Comparison of ENCODE assay signal across 8 cellular contexts in genomic region chr9:127779136-127779981, GRCh38. TPM values are rescaled to one million over a fixed set of nuclear protein-coding genes. Genes with fewer than 3 reads are reported as not detected.
A peak's percentile ranks its signal among the peaks of the same experiment; 100 is the strongest.
DNase-seq lines count a peak whose midpoint lies in the region; ATAC-seq, FAIRE-seq and TF ChIP-seq lines count a peak whose summit lies in the region.

No MANE protein-coding gene starts in this region.

- TF ChIP-seq CTCF in kidney (IDR thresholded peaks at IDR 0.05; ENCODE audit: borderline replicate concordance, extremely low read depth, insufficient read depth), result no peak
- TF ChIP-seq CTCF in breast epithelium (IDR thresholded peaks at IDR 0.05), result no peak

- ATAC-seq in GM19023 (IDR thresholded peaks at IDR 0.05; ENCODE audit: unreplicated experiment), result peak; percentile 52
- ATAC-seq in HG03045 (IDR thresholded peaks at IDR 0.05; ENCODE audit: unreplicated experiment), result peak; percentile 48
- peak; percentile 79 to 84 for ATAC-seq in activated CD4-positive, CD25-positive, alpha-beta regulatory T cell treated with anti-CD3 and anti-CD28 coated beads, Interleukin-2, amount 50 U/mL, for 24 hours

- intact Hi-C loops in kidney (cut with DNase I), result loop anchor here (5.0 kb wide), 1 partner anchor 37 kb away; no protein-coding TSS in a partner anchor
- intact Hi-C loops in breast epithelium (cut with DNase I; ENCODE audit: low total_unique reads), result loop anchor here (5.0 kb wide), 1 partner anchor 1192 kb away; no protein-coding TSS in a partner anchor

- TF ChIP-seq POLR2A in breast epithelium (IDR thresholded peaks at IDR 0.05), result no peak

- peak; percentile 29 for DNase-seq in fibroblast of peridontal ligament (ENCODE audit: extremely low read depth)
- peak; percentile 53 for DNase-seq in stimulated activated CD8-positive, alpha-beta memory T cell treated with anti-CD3 and anti-CD28 coated beads, Interleukin-12 subunit alpha, Interleukin-12 subunit beta, amount 100 ng/mL, for 4 hours (ENCODE audit: low read depth)
- no peak for DNase-seq in H4 (ENCODE audit: low spot score)
- DNase-seq in kidney, result no peak
- DNase-seq in breast epithelium (ENCODE audit: low spot score in 2 of 2), result no peak

- H3K9me3 ChIP-seq in kidney (ENCODE audit: control insufficient read depth in 1 of 2, low read length in 2 of 2), result no peaks in the 10 kb centered on the region
- no peaks in the 10 kb centered on the region for H3K9me3 ChIP-seq in breast epithelium

- peak overlapping the region in 1 of 2 donors; percentile 55 for H3K27ac ChIP-seq in kidney (ENCODE audit: low read depth in 2 of 2, low read length in 2 of 2)
- H3K27ac ChIP-seq in breast epithelium, result peak overlapping the region in 1 of 2 donors; percentile 82

- H3K9ac ChIP-seq in kidney (ENCODE audit: low read length in 2 of 2), result no peak overlapping the region

- H3K27me3 ChIP-seq in breast epithelium, result no peaks in the 10 kb centered on the region

- H3K4me1 ChIP-seq in kidney (ENCODE audit: control insufficient read depth in 1 of 2, insufficient read depth in 1 of 2, low read depth in 1 of 2, low read length in 2 of 2) (peaks cover 0 to 3% of the 10 kb centered on the region in 2 donors), breast epithelium (no peaks in the 10 kb centered on the region)

- H3K36me3 ChIP-seq in kidney (ENCODE audit: control insufficient read depth in 1 of 2, insufficient read depth in 2 of 2, low read length in 2 of 2) (no peaks in the 10 kb centered on the region), breast epithelium (no peaks in the 10 kb centered on the region)

- no peak for FAIRE-seq in kidney (lab: Jason Lieb, UNC)

- H3K4me3 ChIP-seq in kidney (ENCODE audit: low read length in 2 of 2) (no peak overlapping the region), breast epithelium (no peak overlapping the region)

RNA-seq across cellular contexts. Expression of gene SH2D3C, which starts 0.9 kb away (rescaled TPM):
- total RNA-seq in H4 (2014; rRNA removed; shearing (Covaris generic)), result 0.12 and 0.23 TPM in 2 replicates
- total RNA-seq in kidney, result 27.7 TPM
- 13.7 TPM for polyA plus RNA-seq in kidney (ENCODE audit: insufficient read depth, low read depth, low replicate concordance)
- total RNA-seq in breast epithelium, result 10 to 100 TPM in 1 of 3 donors, 1 to 10 TPM in 2; 6.0 to 15.4 (median 6.9) TPM

RNA-seq across cellular contexts. Expression of gene CDK9, which starts 6.5 kb away (rescaled TPM):
- total RNA-seq in H4 (2014; rRNA removed; shearing (Covaris generic)), result 22.8 and 24.8 TPM in 2 replicates
- total RNA-seq in kidney, result 93.5 TPM
- polyA plus RNA-seq in kidney (ENCODE audit: insufficient read depth, low read depth, low replicate concordance), result 45.2 TPM
- 10 to 100 TPM; 60.0 to 70.4 (median 63.9) TPM for total RNA-seq in breast epithelium

RNA-seq across cellular contexts. Expression of gene FPGS, which starts 23.3 kb away (rescaled TPM):
- 32.8 and 49.8 TPM in 2 replicates for total RNA-seq in H4 (2014; rRNA removed; shearing (Covaris generic))
- total RNA-seq in kidney (77.2 TPM), breast epithelium (100 to 1,000 TPM in 1 of 3 donors, 10 to 100 TPM in 2; 56.3 to 108 (median 78.6) TPM)
- 44.0 TPM for polyA plus RNA-seq in kidney (ENCODE audit: insufficient read depth, low read depth, low replicate concordance)

RNA-seq across cellular contexts. Expression of gene TOR2A, which starts 44.3 kb away (rescaled TPM):
- 6.3 and 11.5 TPM in 2 replicates for total RNA-seq in H4 (2014; rRNA removed; shearing (Covaris generic))
- total RNA-seq in kidney (12.7 TPM), breast epithelium (10 to 100 TPM in 1 of 3 donors, 1 to 10 TPM in 2; 9.5 to 16.7 (median 9.6) TPM)
- 14.5 TPM for polyA plus RNA-seq in kidney (ENCODE audit: insufficient read depth, low read depth, low replicate concordance)

Comparison
In these comparisons a context has a peak if more than half of its experiments do, and no peak if none do; other contexts are left out.
1. DNase-seq: peak in fibroblast of peridontal ligament (single experiment) and stimulated activated CD8-positive, alpha-beta memory T cell treated with anti-CD3 and anti-CD28 coated beads, Interleukin-12 subunit alpha, Interleukin-12 subunit beta, amount 100 ng/mL, for 4 hours (single experiment); none in H4 (single experiment), kidney (single experiment) and breast epithelium (0 of 2).
2. Peak in every context shown above with its lines, with median percentiles within 50 percentile points of each other: ATAC-seq.